Comparison of ENCODE assay signal across 12 cellular contexts in genomic region chr4:105305019-105305836, GRCh38.
DNase-seq lines count a peak whose midpoint lies in the region; ATAC-seq and TF ChIP-seq lines count a peak whose summit lies in the region.
"Had no signal": no experiment of that assay in that cellular context is flagged by ENCODE, and none has a peak within 500 bp of the region (broad histone marks: within the 10 kb centered on the region; RNA-seq: fewer than 3 reads in every experiment).

No MANE protein-coding gene starts in this region.

- H3K9me3 ChIP-seq in prostate gland: no peaks in the 10 kb centered on the region
- H3K9me3 ChIP-seq: colonic mucosa, SJSA1 had no signal

- no peak for DNase-seq in stimulated activated naive CD8-positive, alpha-beta T cell treated with anti-CD3 and anti-CD28 coated beads, Interleukin-15, Interleukin-2, amounts not matched to agents 100 U/mL and 50 U/mL, for 24 hours
- no peak for DNase-seq in stimulated activated naive B cell treated with anti-CD40 and anti-IgM and Interleukin-4, amounts not matched to agents 10 μg/mL and 1 μg/mL and 100 μg/mL, for 72 hours
- no peak for DNase-seq in NCI-H1417 treated with DMSO at 0.1 percent for 48 hours (lab: John Stamatoyannopoulos, UW)
- no peak for DNase-seq in prostate gland (ENCODE audit: low spot score)
- no peak for DNase-seq in NCI-H1436 (lab: John Stamatoyannopoulos, UW)
- DNase-seq: colonic mucosa, mesenchymal stem cell, NCI-H2171 treated with DMSO at 0.1 percent for 48 hours had no signal

- H3K9me3 Mint-ChIP-seq in stimulated activated naive CD8-positive, alpha-beta T cell treated with anti-CD3 and anti-CD28 coated beads, Interleukin-15, Interleukin-2, amounts not matched to agents 100 ng/mL and 50 ng/mL, for 24 hours: peaks cover 17% of the 10 kb centered on the region
- H3K9me3 Mint-ChIP-seq in stimulated activated naive B cell treated with anti-CD40 and anti-IgM and Interleukin-4, amounts not matched to agents 10 μg/mL and 1 μg/mL and 100 μg/mL, for 72 hours: peaks cover 12 to 25% of the 10 kb centered on the region in 2 donors

- H3K4me1 ChIP-seq in prostate gland (replicated peaks): no peaks in the 10 kb centered on the region
- H3K4me1 ChIP-seq: colonic mucosa, SJSA1 had no signal

- H3K27ac Mint-ChIP-seq in stimulated activated naive CD8-positive, alpha-beta T cell treated with anti-CD3 and anti-CD28 coated beads, Interleukin-15, Interleukin-2, amounts not matched to agents 100 ng/mL and 50 ng/mL, for 24 hours: peak overlapping the region; percentile 84
- H3K27ac Mint-ChIP-seq in stimulated activated naive B cell treated with anti-CD40 and anti-IgM and Interleukin-4, amounts not matched to agents 10 μg/mL and 1 μg/mL and 100 μg/mL, for 72 hours: peak overlapping the region; percentile 88

- no peak overlapping the region for H3K4me3 ChIP-seq in prostate gland
- H3K4me3 ChIP-seq: colonic mucosa, SJSA1 had no signal

- no peaks in the 10 kb centered on the region for H3K36me3 ChIP-seq in prostate gland
- H3K36me3 ChIP-seq: colonic mucosa, SJSA1 had no signal

- TF ChIP-seq CTCF in prostate gland (IDR thresholded peaks at IDR 0.05): no peak

- no peak for TF ChIP-seq POLR2A in prostate gland (IDR thresholded peaks at IDR 0.05)

- peak overlapping the region; percentile 15 for H3K4me3 Mint-ChIP-seq in stimulated activated naive CD8-positive, alpha-beta T cell treated with anti-CD3 and anti-CD28 coated beads, Interleukin-15, Interleukin-2, amounts not matched to agents 100 ng/mL and 50 ng/mL, for 24 hours
- H3K4me3 Mint-ChIP-seq in stimulated activated naive B cell treated with anti-CD40 and anti-IgM and Interleukin-4, amounts not matched to agents 10 μg/mL and 1 μg/mL and 100 μg/mL, for 72 hours: peak overlapping the region in 1 of 2 donors; percentile 2

- H3K27ac ChIP-seq in prostate gland: no peak overlapping the region
- H3K27ac ChIP-seq: colonic mucosa, SJSA1 had no signal

- peaks cover 29% of the 10 kb centered on the region for H3K4me1 Mint-ChIP-seq in stimulated activated naive CD8-positive, alpha-beta T cell treated with anti-CD3 and anti-CD28 coated beads, Interleukin-15, Interleukin-2, amounts not matched to agents 100 ng/mL and 50 ng/mL, for 24 hours (ENCODE audit: low read depth)
- peaks cover 11 to 25% of the 10 kb centered on the region in 2 donors for H3K4me1 Mint-ChIP-seq in stimulated activated naive B cell treated with anti-CD40 and anti-IgM and Interleukin-4, amounts not matched to agents 10 μg/mL and 1 μg/mL and 100 μg/mL, for 72 hours

- WGBS in prostate gland: 95% methylated on average over 5 of the region's 5 CpGs

- H3K36me3 Mint-ChIP-seq in stimulated activated naive CD8-positive, alpha-beta T cell treated with anti-CD3 and anti-CD28 coated beads, Interleukin-15, Interleukin-2, amounts not matched to agents 100 ng/mL and 50 ng/mL, for 24 hours (ENCODE audit: low read depth): peaks cover 23% of the 10 kb centered on the region
- H3K36me3 Mint-ChIP-seq in stimulated activated naive B cell treated with anti-CD40 and anti-IgM and Interleukin-4, amounts not matched to agents 10 μg/mL and 1 μg/mL and 100 μg/mL, for 72 hours: peaks cover 11 to 13% of the 10 kb centered on the region in 2 donors

- no peak for ATAC-seq in stimulated activated naive CD8-positive, alpha-beta T cell treated with anti-CD3 and anti-CD28 coated beads, Interleukin-15, Interleukin-2, amounts not matched to agents 100 U/mL and 50 U/mL, for 24 hours
- ATAC-seq in HG02642 (IDR thresholded peaks at IDR 0.05; ENCODE audit: poor library complexity, unreplicated experiment): peak; percentile 40
- ATAC-seq in HG03565 (IDR thresholded peaks at IDR 0.05; ENCODE audit: unreplicated experiment): peak; percentile 33
- peak; percentile 26 to 43 for ATAC-seq in stimulated activated naive B cell treated with anti-CD40 and anti-IgM and Interleukin-4, amounts not matched to agents 10 μg/mL and 1 μg/mL and 100 μg/mL, for 72 hours (replicated peaks)

- no peaks in the 10 kb centered on the region for H3K27me3 ChIP-seq in prostate gland (replicated peaks; ENCODE audit: insufficient read depth)
- H3K27me3 ChIP-seq: colonic mucosa, SJSA1 had no signal

- no peaks in the 10 kb centered on the region for H3K27me3 Mint-ChIP-seq in stimulated activated naive CD8-positive, alpha-beta T cell treated with anti-CD3 and anti-CD28 coated beads, Interleukin-15, Interleukin-2, amounts not matched to agents 100 ng/mL and 50 ng/mL, for 24 hours
- no peaks in the 10 kb centered on the region for H3K27me3 Mint-ChIP-seq in stimulated activated naive B cell treated with anti-CD40 and anti-IgM and Interleukin-4, amounts not matched to agents 10 μg/mL and 1 μg/mL and 100 μg/mL, for 72 hours

- intact Hi-C loops in prostate gland (cut with DNase I): no loop called here
